In the genomic region with DNA sequence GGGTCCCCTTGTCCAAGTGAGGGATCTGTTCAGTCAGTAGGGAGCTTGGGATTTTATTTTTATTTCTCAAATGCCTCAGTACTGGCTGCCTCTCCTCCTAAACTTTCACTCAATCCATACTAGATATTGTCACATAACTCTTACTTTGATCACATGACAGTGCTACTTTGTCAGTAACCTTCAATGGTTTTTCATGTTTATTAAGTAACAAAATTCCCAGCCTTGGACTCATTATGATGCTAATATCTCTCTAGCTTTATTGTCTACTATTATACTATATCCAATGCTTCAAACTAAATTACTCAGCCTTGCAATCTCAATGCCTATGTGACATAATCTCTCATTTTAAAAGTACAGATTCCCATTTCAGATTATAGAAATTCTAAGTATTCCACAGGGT, we compare ENCODE assay signal across 28 cellular contexts.
"Had no signal": no experiment of that assay in that cellular context is flagged by ENCODE, and none has a peak within 500 bp of the region (broad histone marks: within the 10 kb centered on the region; RNA-seq: fewer than 3 reads in every experiment).

No MANE protein-coding gene starts in this region.

- H3K9me3 Mint-ChIP-seq: stimulated activated memory B cell treated with anti-CD40 and anti-IgM and Interleukin-4, amounts not matched to agents 10 μg/mL and 1 μg/mL and 100 μg/mL, for 72 hours; stimulated activated naive B cell treated with anti-CD40 and anti-IgM and Interleukin-4, amounts not matched to agents 10 μg/mL and 1 μg/mL and 100 μg/mL, for 72 hours; stimulated activated naive CD8-positive, alpha-beta T cell treated with anti-CD3 and anti-CD28 coated beads, Interleukin-15, amount 100 ng/mL, for 72 hours; stimulated activated naive CD8-positive, alpha-beta T cell treated with anti-CD3 and anti-CD28 coated beads, Interleukin-15, Interleukin-2, amounts not matched to agents 100 ng/mL and 50 ng/mL, for 24 hours; type B pancreatic cell had no signal

- H3K4me1 ChIP-seq: thyroid gland, tibial nerve, upper lobe of left lung, upper lobe of right lung, vagina had no signal

- H3K4me3 ChIP-seq: stomach, suprapubic skin, testis, thoracic aorta, thyroid gland, tibial artery, tibial nerve, transverse colon, upper lobe of left lung, upper lobe of right lung, vagina had no signal

- ATAC-seq: stimulated activated memory B cell treated with anti-CD40 and anti-IgM and Interleukin-4, amounts not matched to agents 10 μg/mL and 1 μg/mL and 100 μg/mL, for 72 hours; stimulated activated naive B cell treated with anti-CD40 and anti-IgM and Interleukin-4, amounts not matched to agents 10 μg/mL and 1 μg/mL and 100 μg/mL, for 72 hours; stimulated activated naive CD8-positive, alpha-beta T cell treated with anti-CD3 and anti-CD28 coated beads, Interleukin-15, amount 100 ng/mL, for 72 hours; stimulated activated naive CD8-positive, alpha-beta T cell treated with anti-CD3 and anti-CD28 coated beads, Interleukin-15, Interleukin-2, amounts not matched to agents 100 U/mL and 50 U/mL, for 24 hours; upper lobe of right lung had no signal

- H3K36me3 ChIP-seq: stomach, suprapubic skin, thoracic aorta, thyroid gland, tibial artery, tibial nerve, transverse colon, upper lobe of left lung, upper lobe of right lung, vagina had no signal

- H3K9me3 ChIP-seq: stomach, suprapubic skin, testis, thoracic aorta, thyroid gland, tibial artery, tibial nerve, transverse colon, upper lobe of left lung, upper lobe of right lung, vagina had no signal

- DNase-seq: stimulated activated CD4-positive, alpha-beta T cell treated with anti-CD3 and anti-CD28 coated beads, Interleukin-2, amount 100 ng/mL, for 24 hours; stimulated activated CD4-positive, alpha-beta T cell treated with anti-CD3 and anti-CD28 coated beads, Interleukin-2, amount 100 ng/mL, for 48 hours; stimulated activated CD4-positive, alpha-beta T cell treated with anti-CD3 and anti-CD28 coated beads, Interleukin-4, amount 100 ng/mL, for 1 hour; stimulated activated CD4-positive, alpha-beta T cell treated with anti-CD3 and anti-CD28 coated beads, Interleukin-4, amount 100 ng/mL, for 24 hours; stimulated activated CD4-positive, alpha-beta T cell treated with anti-CD3 and anti-CD28 coated beads, Interleukin-4, amount 100 ng/mL, for 4 hours; stimulated activated CD8-positive, alpha-beta memory T cell treated with anti-CD3 and anti-CD28 coated beads, Interleukin-4, amount 100 ng/mL, for 48 hours; stimulated activated naive B cell treated with anti-CD40 and anti-IgM and Interleukin-4, amounts not matched to agents 10 μg/mL and 1 μg/mL and 100 μg/mL, for 72 hours; stimulated activated naive CD4-positive, alpha-beta T cell; stimulated activated naive CD4-positive, alpha-beta T cell treated with Interleukin-2 at 50 U/mL for 16 hours; stimulated activated naive CD8-positive, alpha-beta T cell treated with anti-CD3 and anti-CD28 coated beads, Interleukin-15, amount 100 ng/mL, for 72 hours; stimulated activated naive CD8-positive, alpha-beta T cell treated with anti-CD3 and anti-CD28 coated beads, Interleukin-15, Interleukin-2, amounts not matched to agents 100 U/mL and 50 U/mL, for 24 hours; stomach; substantia nigra; testis; thyroid gland; tibial artery; transverse colon; trophoblast cell; upper lobe of left lung; upper lobe of right lung had no signal

- FAIRE-seq: urothelium cell line had no signal

- H3K4me3 Mint-ChIP-seq: stimulated activated memory B cell treated with anti-CD40 and anti-IgM and Interleukin-4, amounts not matched to agents 10 μg/mL and 1 μg/mL and 100 μg/mL, for 72 hours; stimulated activated naive B cell treated with anti-CD40 and anti-IgM and Interleukin-4, amounts not matched to agents 10 μg/mL and 1 μg/mL and 100 μg/mL, for 72 hours; stimulated activated naive CD8-positive, alpha-beta T cell treated with anti-CD3 and anti-CD28 coated beads, Interleukin-15, amount 100 ng/mL, for 72 hours; stimulated activated naive CD8-positive, alpha-beta T cell treated with anti-CD3 and anti-CD28 coated beads, Interleukin-15, Interleukin-2, amounts not matched to agents 100 ng/mL and 50 ng/mL, for 24 hours; type B pancreatic cell had no signal

- H3K27me3 ChIP-seq: stomach, suprapubic skin, testis, thyroid gland, tibial artery, tibial nerve, transverse colon, upper lobe of left lung, upper lobe of right lung, vagina had no signal

- H3K4me1 Mint-ChIP-seq: stimulated activated memory B cell treated with anti-CD40 and anti-IgM and Interleukin-4, amounts not matched to agents 10 μg/mL and 1 μg/mL and 100 μg/mL, for 72 hours; stimulated activated naive CD8-positive, alpha-beta T cell treated with anti-CD3 and anti-CD28 coated beads, Interleukin-15, amount 100 ng/mL, for 72 hours had no signal

- H3K27ac Mint-ChIP-seq: stimulated activated memory B cell treated with anti-CD40 and anti-IgM and Interleukin-4, amounts not matched to agents 10 μg/mL and 1 μg/mL and 100 μg/mL, for 72 hours; stimulated activated naive B cell treated with anti-CD40 and anti-IgM and Interleukin-4, amounts not matched to agents 10 μg/mL and 1 μg/mL and 100 μg/mL, for 72 hours; stimulated activated naive CD8-positive, alpha-beta T cell treated with anti-CD3 and anti-CD28 coated beads, Interleukin-15, amount 100 ng/mL, for 72 hours; stimulated activated naive CD8-positive, alpha-beta T cell treated with anti-CD3 and anti-CD28 coated beads, Interleukin-15, Interleukin-2, amounts not matched to agents 100 ng/mL and 50 ng/mL, for 24 hours had no signal

- H3K27ac ChIP-seq: stomach, suprapubic skin, testis, thoracic aorta, thyroid gland, tibial artery, tibial nerve, transverse colon, upper lobe of left lung, upper lobe of right lung, vagina had no signal
